In genomic region chr3:9703736-9704342, GRCh38 we compare ENCODE assay signal across 8 cellular contexts. TPM values are rescaled to one million over a fixed set of nuclear protein-coding genes. Genes with fewer than 3 reads are reported as not detected.
DNase-seq lines count a peak whose midpoint lies in the region; ATAC-seq and TF ChIP-seq lines count a peak whose summit lies in the region.

Gene CPNE9 (plus strand): TSS chr3:9703833. CDS start chr3:9703997, 164 bp downstream.

- H3K79me1 ChIP-seq in mesenchymal stem cell (replicated peaks; ENCODE audit: low read length, poor library complexity, severe bottlenecking), result no peaks in the 10 kb centered on the region

- no peak within 1 kb of the TSS for H3K23ac ChIP-seq in mesenchymal stem cell (ENCODE audit: low read length in 2 of 2)

- H2BK15ac ChIP-seq in mesenchymal stem cell (ENCODE audit: low read depth, poor library complexity, severe bottlenecking), result no peak within 1 kb of the TSS

- intact Hi-C loops in heart left ventricle (cut with DNase I) (no loop called here), cardiac septum (cut with DNase I) (no loop called here), dorsolateral prefrontal cortex (cut with DNase I) (no loop called here)

- no peak for TF ChIP-seq POLR2A in heart left ventricle (IDR thresholded peaks at IDR 0.05)

- H4K91ac ChIP-seq in mesenchymal stem cell (ENCODE audit: low read length), result no peak within 1 kb of the TSS

- H2AFZ ChIP-seq in mesenchymal stem cell (ENCODE audit: low read depth, low read length), result no peak within 1 kb of the TSS

- H3K9ac ChIP-seq in mesenchymal stem cell (ENCODE audit: low read length), result no peak within 1 kb of the TSS

- H3K18ac ChIP-seq in mesenchymal stem cell (ENCODE audit: low read depth in 1 of 2, low read length in 2 of 2), result no peak within 1 kb of the TSS

- H3K36me3 ChIP-seq in heart left ventricle, result peaks cover 0 to 42% (median 40%) of the 10 kb centered on the region in 9 donors
- H3K36me3 ChIP-seq in mesenchymal stem cell (ENCODE audit: control insufficient read depth in 1 of 2, insufficient read depth in 2 of 2, low read depth in 1 of 2, low read length in 2 of 2), result peaks cover 18 to 33% of the 10 kb centered on the region in 2 experiments

- no peak within 1 kb of the TSS for H3K14ac ChIP-seq in mesenchymal stem cell (ENCODE audit: low read length in 2 of 2)

- H3K27me3 ChIP-seq in heart left ventricle, result peaks cover 0 to 20% (median 6%) of the 10 kb centered on the region in 9 donors
- H3K27me3 ChIP-seq in dorsolateral prefrontal cortex, result peaks cover 0 to 14% (median 0%) of the 10 kb centered on the region in 45 donors
- H3K27me3 ChIP-seq in mesenchymal stem cell (ENCODE audit: control insufficient read depth in 1 of 2, insufficient read depth in 1 of 2, low read length in 2 of 2), result peaks cover 35 to 36% of the 10 kb centered on the region in 2 experiments

- POLR2A ChIA-PET in HEK293T (lab: Yijun Ruan, JAX), result interaction anchor here (1.5 kb wide), 1 partner anchor 9 kb away, joined by 5 read pairs; no protein-coding TSS in a partner anchor

- CTCF ChIA-PET in HEK293T (lab: Yijun Ruan, JAX), result no interaction called here

- H3K27ac ChIP-seq in heart left ventricle (no peak within 1 kb of the TSS), dorsolateral prefrontal cortex (peak within 1 kb of the TSS in 13 of 59 donors; percentile 14 to 58 (median 37)), mesenchymal stem cell (ENCODE audit: low read length, poor library complexity, severe bottlenecking) (no peak within 1 kb of the TSS)

- WGBS in heart left ventricle, 4 donors, result 2 to 10% (median 4%) methylated on average over 11 to 56 of the region's 56 CpGs
- 7% methylated on average over 42 of the region's 56 CpGs for WGBS in mesenchymal stem cell

- DNase-seq in heart left ventricle (no peak), cardiac septum (ENCODE audit: low spot score) (no peak), dorsolateral prefrontal cortex (peak in 2 of 10 donors; percentile 53 to 56), mesenchymal stem cell (no peak), NCI-H2107 (lab: John Stamatoyannopoulos, UW) (no peak), DMS114 treated with DMSO at 0.1 percent for 48 hours (lab: John Stamatoyannopoulos, UW; ENCODE audit: unreplicated experiment) (no peak), HEK293T (ENCODE audit: extremely low spot score) (no peak)

- H3K4me2 ChIP-seq in mesenchymal stem cell (ENCODE audit: low read length, poor library complexity, severe bottlenecking), result peak within 1 kb of the TSS; percentile 60

- no peak within 1 kb of the TSS for H2AK5ac ChIP-seq in mesenchymal stem cell (ENCODE audit: low read length, severe bottlenecking)

- no peak within 1 kb of the TSS for H2BK5ac ChIP-seq in mesenchymal stem cell (ENCODE audit: low read depth, low read length, poor library complexity, severe bottlenecking)

- H3K4me1 ChIP-seq in heart left ventricle (peaks cover 0 to 18% (median 12%) of the 10 kb centered on the region in 12 donors), mesenchymal stem cell (ENCODE audit: control insufficient read depth, insufficient read depth, low read depth, low read length) (peaks cover 17% of the 10 kb centered on the region)

- no peak within 1 kb of the TSS for H4K8ac ChIP-seq in mesenchymal stem cell (ENCODE audit: low read length)

- peak in 2 of 4 donors; percentile 23 to 34 for ATAC-seq in heart left ventricle
- ATAC-seq in HG02884 (IDR thresholded peaks at IDR 0.05; ENCODE audit: unreplicated experiment), result no peak

- H3K9me3 ChIP-seq in heart left ventricle, result no peaks in the 10 kb centered on the region
- H3K9me3 ChIP-seq in mesenchymal stem cell (ENCODE audit: control insufficient read depth, low read length), result no peaks in the 10 kb centered on the region

- H2BK120ac ChIP-seq in mesenchymal stem cell (ENCODE audit: low read depth, low read length), result no peak within 1 kb of the TSS

- peak within 1 kb of the TSS in 11 of 12 donors; percentile 1 to 43 (median 36) for H3K4me3 ChIP-seq in heart left ventricle
- H3K4me3 ChIP-seq in dorsolateral prefrontal cortex, result peak within 1 kb of the TSS in 58 of 59 donors; percentile 23 to 71 (median 53)
- H3K4me3 ChIP-seq in mesenchymal stem cell (ENCODE audit: insufficient read depth in 1 of 2, low read depth in 1 of 2, low read length in 2 of 2), result peak within 1 kb of the TSS; percentile 33 to 66

- no peak within 1 kb of the TSS for H3K4ac ChIP-seq in mesenchymal stem cell (ENCODE audit: low read depth in 1 of 2, low read length in 2 of 2)

- no peak within 1 kb of the TSS for H2BK12ac ChIP-seq in mesenchymal stem cell (ENCODE audit: low read length in 2 of 2)

- no peak for TF ChIP-seq CTCF in heart left ventricle (IDR thresholded peaks at IDR 0.05)
- no peak for TF ChIP-seq CTCF in dorsolateral prefrontal cortex (IDR thresholded peaks at IDR 0.05 in 54 of 56, conservative IDR thresholded peaks at IDR 0.05 in 2 of 56; ENCODE audit: low read depth in 1 of 56, partially characterized antibody in 56 of 56)

TF ChIP-seq in HEK293T, 16 proteins besides CTCF, POLR2A, EP300 and RAD21:
- no peak for TF ChIP-seq NFRKB (IDR thresholded peaks at IDR 0.05)
- TF ChIP-seq ZNF384 (IDR thresholded peaks at IDR 0.05), result no peak
- TF ChIP-seq FOXM1 (IDR thresholded peaks at IDR 0.05; ENCODE audit: borderline replicate concordance), result no peak
- TF ChIP-seq ELF4 (IDR thresholded peaks at IDR 0.05), result no peak
- no peak for TF ChIP-seq FOXK2 (IDR thresholded peaks at IDR 0.05)
- TF ChIP-seq SP1 (IDR thresholded peaks at IDR 0.05), result no peak
- no peak for TF ChIP-seq ARNT (IDR thresholded peaks at IDR 0.05)
- TF ChIP-seq LEF1 (IDR thresholded peaks at IDR 0.05; ENCODE audit: borderline replicate concordance), result no peak
- no peak for TF ChIP-seq TARDBP (IDR thresholded peaks at IDR 0.05)
- TF ChIP-seq FOXA1 (IDR thresholded peaks at IDR 0.05), result no peak
- no peak for TF ChIP-seq BHLHE40 (IDR thresholded peaks at IDR 0.05; ENCODE audit: borderline replicate concordance)
- no peak for TF ChIP-seq CTBP1 (IDR thresholded peaks at IDR 0.05; ENCODE audit: borderline replicate concordance)
- TF ChIP-seq L3MBTL2 (conservative IDR thresholded peaks at IDR 0.05), result no peak
- TF ChIP-seq SUZ12 (IDR thresholded peaks at IDR 0.05), result no peak
- no peak for TF ChIP-seq PKNOX1 (IDR thresholded peaks at IDR 0.05)
- TF ChIP-seq HDGF (IDR thresholded peaks at IDR 0.05; ENCODE audit: borderline replicate concordance), result no peak

RNA-seq across cellular contexts. Expression of gene CPNE9, which starts in this region (rescaled TPM):
- total RNA-seq in heart left ventricle (not detected), cardiac septum (not detected), dorsolateral prefrontal cortex (10 to 100 TPM in 118 of 120 experiments, 1 to 10 TPM in 2; 9.3 to 46.6 (median 24.9) TPM)
- polyA plus RNA-seq in heart left ventricle, result under 1 TPM in 1 of 2 donors, not detected in 1; 0.04 TPM
- not detected for polyA plus RNA-seq in mesenchymal stem cell (2013, experiment 1 of 2)
- polyA plus RNA-seq in mesenchymal stem cell (2013, experiment 2 of 2), result 0.03 TPM
